3 cellular contexts compared by ENCODE assay signal in the genomic region with DNA sequence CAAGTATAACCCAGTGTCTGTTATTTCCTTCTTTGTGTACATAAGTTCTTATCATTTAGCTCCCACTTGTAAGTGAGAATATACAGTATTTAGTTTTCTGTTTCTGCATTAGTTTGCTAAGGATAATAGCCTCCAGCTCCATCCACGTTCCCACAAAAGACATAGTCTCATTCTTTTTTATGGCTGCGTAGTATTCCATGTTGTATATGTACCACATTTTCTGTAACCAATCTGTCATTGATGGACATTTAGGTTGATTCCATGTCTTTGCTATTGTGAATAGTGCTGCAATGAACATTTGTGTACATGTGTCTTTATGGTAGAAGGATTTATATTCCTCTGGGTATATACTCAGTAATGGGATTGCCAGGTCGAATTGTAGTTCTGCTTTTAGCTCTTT.
A peak's percentile ranks its signal among the peaks of the same experiment; 100 is the strongest.
DNase-seq lines count a peak whose midpoint lies in the region; ATAC-seq, FAIRE-seq and TF ChIP-seq lines count a peak whose summit lies in the region.
"Not testable (repeated sequence)": the region's sequence is repeated elsewhere in the genome, so short reads cannot be mapped to it uniquely, and the experiment has no call there.

No MANE protein-coding gene starts in this region.

- ATAC-seq in A549, SK-N-SH treated with all-trans-retinoic acid at 6 μM for 48 hours: not testable (repeated sequence)

- H2BK20ac ChIP-seq in H1 (ENCODE audit: low read length) = not testable (repeated sequence)

- not testable (repeated sequence) for H3K36me3 ChIP-seq in H1 (ENCODE audit: control insufficient read depth in 2 of 4, insufficient read depth in 4 of 4, low read length in 3 of 4)

- DNase-seq in A549 (ENCODE audit: low read depth in 1 of 2, low spot score in 1 of 2); H1 (ENCODE audit: low read depth in 1 of 2, low spot score in 2 of 2): not testable (repeated sequence)

- H4K20me1 ChIP-seq in H1 (replicated peaks in 1 of 2; ENCODE audit: control insufficient read depth in 1 of 2, insufficient read depth in 2 of 2, low read length in 2 of 2) = not testable (repeated sequence)

- POLR2A ChIA-PET in A549 (lab: Yijun Ruan, JAX) = interaction anchor here (0.6 kb wide), 1 partner anchor 74 kb away, joined by 6 read pairs; no protein-coding TSS in a partner anchor
- POLR2A ChIA-PET in H1 (lab: Charles Lee; ENCODE audit: partially characterized antibody) = interaction anchor here (0.6 kb wide), 1 partner anchor 66 kb away, joined by 3 read pairs; no protein-coding TSS in a partner anchor

- not testable (repeated sequence) for H3K56ac ChIP-seq in H1 (replicated peaks; ENCODE audit: insufficient read length, low read depth, low read length)

- not testable (repeated sequence) for H2AK5ac ChIP-seq in H1 (ENCODE audit: low read depth, low read length)

- 37% methylated on average over 3 of the region's 3 CpGs for WGBS in A549 (ENCODE audit: missing lambda C conversion rate)
- WGBS in H1 (ENCODE audit: extremely low coverage in 1 of 2, insufficient coverage in 1 of 2, insufficient read length in 1 of 2, insufficient replicate concordance in 2 of 2, low coverage in 1 of 2, low lambda C conversion rate in 2 of 2, missing lambda C conversion rate in 1 of 2), 2 experiments = 93% methylated on average over 3 of the region's 3 CpGs; no CpG with 5 or more reads in 1 of the 2 experiments

- not testable (repeated sequence) for H3K27ac ChIP-seq in A549; H1 (ENCODE audit: low read depth, low read length)

- not testable (repeated sequence) for TF ChIP-seq POLR2A in A549 (IDR thresholded peaks at IDR 0.05; ENCODE audit: low read length); H1 (IDR thresholded peaks at IDR 0.05; ENCODE audit: control extremely low read depth in 1 of 2, low read depth in 2 of 2, low read length in 2 of 2)

- not testable (repeated sequence) for H3K23ac ChIP-seq in H1 (ENCODE audit: insufficient read length)

- not testable (repeated sequence) for H2AFZ ChIP-seq in H1 (ENCODE audit: low read length)

- not testable (repeated sequence) for H3K9ac ChIP-seq in H1 (replicated peaks in 1 of 4; ENCODE audit: extremely low read depth in 1 of 4, low read depth in 3 of 4, low read length in 3 of 4)

- not testable (repeated sequence) for H4K8ac ChIP-seq in H1 (ENCODE audit: extremely low read depth, insufficient read depth, low read length)

- H3K18ac ChIP-seq in H1 (ENCODE audit: extremely low read depth, low read length) = not testable (repeated sequence)

- H2BK120ac ChIP-seq in H1 (replicated peaks; ENCODE audit: low read depth, low read length) = not testable (repeated sequence)

- not testable (repeated sequence) for H4K5ac ChIP-seq in H1 (ENCODE audit: insufficient read length, low read depth, low read length)

- H3K4me1 ChIP-seq in A549; H1 (replicated peaks in 1 of 4; ENCODE audit: control insufficient read depth in 3 of 4, insufficient read depth in 4 of 4, low read length in 3 of 4): not testable (repeated sequence)

- FAIRE-seq in A549 (lab: Jason Lieb, UNC); H1 (lab: Jason Lieb, UNC): not testable (repeated sequence)

- not testable (repeated sequence) for H3K14ac ChIP-seq in H1 (ENCODE audit: insufficient read length)

- not testable (repeated sequence) for H3K23me2 ChIP-seq in H1 (ENCODE audit: low read depth, low read length)

- H2BK12ac ChIP-seq in H1 (ENCODE audit: low read depth, low read length) = not testable (repeated sequence)

- H3K9me3 ChIP-seq in A549 = peaks cover 15% of the 10 kb centered on the region; the same call in 2 of the 3 replicates
- H3K9me3 ChIP-seq in H1 (ENCODE audit: insufficient read depth in 2 of 2, low read depth in 1 of 2, low read length in 1 of 2) = not testable (repeated sequence)

- not testable (repeated sequence) for TF ChIP-seq CTCF in A549 (IDR thresholded peaks at IDR 0.05); H1 (IDR thresholded peaks at IDR 0.05; ENCODE audit: control extremely low read depth in 1 of 3, insufficient read depth in 1 of 3, low read depth in 1 of 3, low read length in 3 of 3)

- CTCF ChIA-PET in A549 (lab: Yijun Ruan, JAX) = not testable (repeated sequence)
- CTCF ChIA-PET in H1 (lab: Charles Lee; ENCODE audit: partially characterized antibody) = interaction anchor here (0.6 kb wide), 1 partner anchor 1342 kb away, joined by 3 read pairs; no protein-coding TSS in a partner anchor

- not testable (repeated sequence) for H3K4me2 ChIP-seq in A549; H1 (ENCODE audit: insufficient read depth in 1 of 2, low read depth in 2 of 2, low read length in 2 of 2)

- not testable (repeated sequence) for H3K79me2 ChIP-seq in H1 (ENCODE audit: control insufficient read depth in 1 of 2, insufficient read depth in 2 of 2, low read length in 2 of 2)

- TF ChIP-seq RAD21 in A549 (conservative IDR thresholded peaks at IDR 0.05 in 1 of 2, IDR thresholded peaks at IDR 0.05 in 1 of 2); H1 (IDR thresholded peaks at IDR 0.05 in 1 of 2, conservative IDR thresholded peaks at IDR 0.05 in 1 of 2; ENCODE audit: low read depth in 2 of 2, low read length in 2 of 2): not testable (repeated sequence)

- not testable (repeated sequence) for H4K91ac ChIP-seq in H1 (replicated peaks; ENCODE audit: insufficient read length, low read length)

- not testable (repeated sequence) for H3K27me3 ChIP-seq in H1 (replicated peaks in 1 of 4; ENCODE audit: control insufficient read depth in 3 of 4, extremely low read depth in 1 of 4, insufficient read depth in 3 of 4, low read length in 3 of 4)

- not testable (repeated sequence) for H2BK5ac ChIP-seq in H1 (ENCODE audit: low read depth, low read length)

- not testable (repeated sequence) for H3K79me1 ChIP-seq in H1 (ENCODE audit: low read depth, low read length)

- H3K4ac ChIP-seq in H1 (replicated peaks; ENCODE audit: insufficient read length, low read depth, low read length) = not testable (repeated sequence)

- not testable (repeated sequence) for H2BK15ac ChIP-seq in H1 (ENCODE audit: low read length)

- H3K4me3 ChIP-seq in A549; H1 (ENCODE audit: extremely low read depth in 1 of 4, insufficient read depth in 2 of 4, low read depth in 3 of 4, low read length in 4 of 4): not testable (repeated sequence)

- not testable (repeated sequence) for TF ChIP-seq EP300 in A549 (IDR thresholded peaks at IDR 0.05); H1 (IDR thresholded peaks at IDR 0.05; ENCODE audit: borderline replicate concordance in 1 of 2, low read depth in 2 of 2, low read length in 2 of 2)

TF ChIP-seq in A549, 52 proteins besides CTCF, POLR2A, EP300 and RAD21:
- TF ChIP-seq KDM1A (IDR thresholded peaks at IDR 0.05; ENCODE audit: low read depth) = peak; percentile 58; the same call in 1 of the 2 replicates

TF ChIP-seq in SK-N-SH treated with all-trans-retinoic acid at 6 μM for 48 hours, 23 proteins besides CTCF, POLR2A, EP300 and RAD21:
- TF ChIP-seq ZNF8 (CRISPR knock-in tag; IDR thresholded peaks at IDR 0.05) = peak; percentile 89

TF ChIP-seq in H1, 55 proteins besides CTCF, POLR2A, EP300 and RAD21:
- TF ChIP-seq KDM1A (IDR thresholded peaks at IDR 0.05; ENCODE audit: borderline replicate concordance, low read length) = 0 out of 2 replicates have a peak, but pooled peaks have one; percentile 13
